ENCODE assay signal across 23 cellular contexts in the genomic region with DNA sequence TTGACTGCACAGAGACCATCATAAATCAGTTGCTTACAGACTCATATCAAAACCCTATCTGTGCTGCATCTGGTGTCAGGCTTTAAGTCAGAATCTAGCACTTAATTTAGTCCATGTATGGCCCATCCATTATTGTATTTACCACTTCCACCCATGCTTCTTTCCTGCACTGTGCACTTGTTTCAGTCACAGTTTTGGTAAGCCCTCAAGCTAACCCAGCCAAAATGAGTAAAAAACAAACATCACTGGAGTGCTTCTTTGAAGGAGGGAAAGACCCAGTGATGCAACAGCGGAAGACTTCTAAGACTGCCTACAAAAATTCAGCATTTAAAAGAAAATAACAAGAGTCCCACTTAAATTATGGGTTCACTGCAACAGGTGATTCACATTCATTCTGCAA.
"Had no signal": no experiment of that assay in that cellular context is flagged by ENCODE, and none has a peak within 500 bp of the region (broad histone marks: within the 10 kb centered on the region; RNA-seq: fewer than 3 reads in every experiment).

No MANE protein-coding gene starts in this region.

- H3K4me1 ChIP-seq: colonic mucosa, esophagus muscularis mucosa, foreskin keratinocyte, gastroesophageal sphincter, heart left ventricle had no signal

- H3K4me3 ChIP-seq: colonic mucosa, esophagus muscularis mucosa, gastroesophageal sphincter, heart left ventricle, hepatocyte, lung had no signal

- H3K36me3 ChIP-seq: colonic mucosa, esophagus muscularis mucosa, gastroesophageal sphincter, heart left ventricle had no signal

- H3K9me3 ChIP-seq: colonic mucosa, esophagus muscularis mucosa, gastroesophageal sphincter, heart left ventricle had no signal

- H3K27me3 ChIP-seq: colonic mucosa, esophagus muscularis mucosa, foreskin keratinocyte, gastroesophageal sphincter, heart left ventricle, hepatocyte had no signal

- ATAC-seq: foreskin keratinocyte; gastroesophageal sphincter; heart left ventricle; left colon; left lobe of liver; left ventricle myocardium superior; naive thymus-derived CD4-positive, alpha-beta T cell had no signal

- FAIRE-seq: endothelial cell of umbilical vein, frontal cortex, kidney had no signal

- H3K27ac ChIP-seq: colonic mucosa, esophagus muscularis mucosa, foreskin keratinocyte, gastroesophageal sphincter, heart left ventricle, hepatocyte had no signal

- DNase-seq: colonic mucosa; cortex of kidney; effector CD8-positive, alpha-beta T cell; foreskin keratinocyte; heart left ventricle; hypothalamus; immature natural killer cell; islet precursor cell; kidney; kidney glomerular epithelial cell; left colon; left ventricle myocardium superior; mammary epithelial cell; mesendoderm; midbrain; naive thymus-derived CD4-positive, alpha-beta T cell had no signal
